Comparison of ENCODE assay signal across 2 cellular contexts in the genomic region with DNA sequence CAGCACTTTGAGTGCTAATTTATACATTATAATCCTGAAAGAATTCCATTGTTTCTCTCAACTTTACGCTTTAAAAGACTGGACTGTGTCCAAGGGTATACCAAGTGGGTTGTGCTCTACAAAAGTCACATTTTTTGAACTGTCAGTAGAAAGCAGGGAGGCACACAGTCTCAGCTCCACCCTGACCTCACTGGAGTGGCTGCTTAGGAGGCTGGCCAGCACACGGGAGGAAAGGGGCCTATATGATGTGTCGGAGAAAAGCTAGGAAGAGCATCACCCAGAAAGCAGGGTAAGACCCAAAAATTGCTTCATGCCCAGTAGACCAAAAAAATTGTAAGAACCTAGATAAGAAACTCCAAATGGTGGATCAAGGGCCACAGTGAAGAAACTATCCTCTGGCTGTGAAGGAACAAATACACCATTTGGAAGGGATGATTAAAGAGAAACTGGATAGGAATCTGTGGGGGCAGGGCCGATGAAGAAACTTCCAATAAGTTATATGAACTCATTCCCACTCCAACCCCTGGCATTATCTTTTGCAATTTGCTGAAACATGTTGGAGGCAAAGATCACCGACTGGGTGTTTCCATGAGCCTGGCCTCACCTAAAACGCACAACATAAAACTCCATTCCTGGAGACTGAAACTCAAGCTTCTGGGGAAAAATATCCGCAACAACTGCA.
TF ChIP-seq lines count a peak whose summit lies in the region.

No MANE protein-coding gene starts in this region.

TF ChIP-seq in SK-N-SH, 30 proteins besides CTCF, POLR2A, EP300 and RAD21 (continued from another document):
- TF ChIP-seq MEF2A (IDR thresholded peaks at IDR 0.05; ENCODE audit: borderline replicate concordance, low read depth) (no peak), SIN3A (IDR thresholded peaks at IDR 0.05; ENCODE audit: borderline replicate concordance, low read depth, low read length) (no peak)

TF ChIP-seq in SK-N-SH treated with all-trans-retinoic acid at 6 μM for 48 hours, 23 proteins besides CTCF, POLR2A, EP300 and RAD21 (continued from another document):
- TF ChIP-seq, protein P1, sequence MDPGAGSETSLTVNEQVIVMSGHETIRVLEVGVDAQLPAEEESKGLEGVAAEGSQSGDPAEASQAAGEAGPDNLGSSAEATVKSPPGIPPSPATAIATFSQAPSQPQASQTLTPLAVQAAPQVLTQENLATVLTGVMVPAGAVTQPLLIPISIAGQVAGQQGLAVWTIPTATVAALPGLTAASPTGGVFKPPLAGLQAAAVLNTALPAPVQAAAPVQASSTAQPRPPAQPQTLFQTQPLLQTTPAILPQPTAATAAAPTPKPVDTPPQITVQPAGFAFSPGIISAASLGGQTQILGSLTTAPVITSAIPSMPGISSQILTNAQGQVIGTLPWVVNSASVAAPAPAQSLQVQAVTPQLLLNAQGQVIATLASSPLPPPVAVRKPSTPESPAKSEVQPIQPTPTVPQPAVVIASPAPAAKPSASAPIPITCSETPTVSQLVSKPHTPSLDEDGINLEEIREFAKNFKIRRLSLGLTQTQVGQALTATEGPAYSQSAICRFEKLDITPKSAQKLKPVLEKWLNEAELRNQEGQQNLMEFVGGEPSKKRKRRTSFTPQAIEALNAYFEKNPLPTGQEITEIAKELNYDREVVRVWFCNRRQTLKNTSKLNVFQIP (CRISPR knock-in tag; IDR thresholded peaks at IDR 0.05; ENCODE audit: borderline replicate concordance, low read depth), result no peak
- TF ChIP-seq CSDC2 (CRISPR knock-in tag; IDR thresholded peaks at IDR 0.05), result no peak
